Comparison of ENCODE assay signal across 39 cellular contexts in genomic region chr4:161813389-161813788, GRCh38.
"Had no signal": no experiment of that assay in that cellular context is flagged by ENCODE, and none has a peak within 500 bp of the region (broad histone marks: within the 10 kb centered on the region; RNA-seq: fewer than 3 reads in every experiment).

No MANE protein-coding gene starts in this region.

- FAIRE-seq: bronchial epithelial cell, colon, TTC549 had no signal

- DNase-seq: activated B cell treated with CpG ODN at 0.5 μM for 24 hours; activated CD4-positive, alpha-beta memory T cell treated with anti-CD3 and anti-CD28 coated beads for 36 hours; activated CD4-positive, alpha-beta T cell treated with anti-CD3 and anti-CD28 coated beads for 4 hours; activated CD4-positive, alpha-beta T cell treated with anti-CD3 and anti-CD28 coated beads, Interleukin-2, amount 10 ng/mL, durations not matched to agents 24 days and 14 days; activated CD4-positive, alpha-beta T cell treated with anti-CD3 and anti-CD28 coated beads, Interleukin-2, amount 50 U/mL, for 1 hour; activated CD4-positive, alpha-beta T cell treated with anti-CD3 and anti-CD28 coated beads, Interleukin-2, amount 50 U/mL, for 4 hours; activated CD4-positive, CD25-positive, alpha-beta regulatory T cell treated with anti-CD3 and anti-CD28 coated beads, Interleukin-2, amount 50 U/mL, for 72 hours; activated CD8-positive, alpha-beta memory T cell treated with anti-CD3 and anti-CD28 coated beads, Interleukin-2, amount 50 U/mL, for 4 hours; activated CD8-positive, alpha-beta T cell treated with anti-CD3 and anti-CD28 coated beads for 36 hours; activated effector memory CD4-positive, alpha-beta T cell treated with anti-CD3 and anti-CD28 coated beads, Interleukin-2, amount 50 U/mL, for 16 hours; activated gamma-delta T cell treated with Interleukin-2 at 50 U/mL for 16 hours; activated naive CD4-positive, alpha-beta T cell; activated naive CD4-positive, alpha-beta T cell treated with anti-CD3 and anti-CD28 coated beads for 36 hours; activated naive CD4-positive, alpha-beta T cell treated with anti-CD3 and anti-CD28 coated beads, Interleukin-2, amount 50 U/mL, for 16 hours; activated naive CD8-positive, alpha-beta T cell treated with anti-CD3 and anti-CD28 coated beads for 36 hours; activated T-cell treated with anti-CD3 and anti-CD28 coated beads for 4 hours; activated T-cell treated with anti-CD3 and anti-CD28 coated beads, Interleukin-2, amount 50 U/mL, for 1 hour; activated T-cell treated with anti-CD3 and anti-CD28 coated beads, Interleukin-2, amount 50 U/mL, for 4 hours; activated T-cell treated with anti-CD3 and anti-CD28 coated beads, Interleukin-2, amount 50 U/mL, for 72 hours; adrenal gland; amniotic stem cell; anterior cingulate cortex; caudate nucleus; cerebellar nuclear complex; T-helper 2 cell; T-helper 9 cell had no signal

- H3K4me3 ChIP-seq: adrenal gland, ascending aorta, cardiac muscle cell had no signal

- H3K36me3 Mint-ChIP-seq: activated CD4-positive, alpha-beta memory T cell treated with anti-CD3 and anti-CD28 coated beads for 36 hours; activated naive CD4-positive, alpha-beta T cell treated with anti-CD3 and anti-CD28 coated beads, Interleukin-2, amount 50 U/mL, for 72 hours; activated naive CD8-positive, alpha-beta T cell treated with anti-CD3 and anti-CD28 coated beads for 36 hours; brain had no signal

- H3K4me1 Mint-ChIP-seq: activated B cell treated with CpG ODN at 0.5 μM for 24 hours; activated CD4-positive, alpha-beta T cell treated with anti-CD3 and anti-CD28 coated beads, Interleukin-2, amount 10 ng/mL, durations not matched to agents 24 days and 14 days; activated naive CD8-positive, alpha-beta T cell treated with anti-CD3 and anti-CD28 coated beads for 36 hours; activated T-helper 17 cell treated with anti-CD3 and anti-CD28 coated beads, Interleukin-2, amount 50 U/mL, for 72 hours; central memory CD8-positive, alpha-beta T cell had no signal

- H3K27me3 ChIP-seq: adrenal gland, ascending aorta, cardiac muscle cell had no signal

- H3K27me3 Mint-ChIP-seq: activated B cell treated with CpG ODN at 0.5 μM for 24 hours; activated CD4-positive, alpha-beta memory T cell treated with anti-CD3 and anti-CD28 coated beads for 36 hours; activated CD4-positive, alpha-beta T cell treated with anti-CD3 and anti-CD28 coated beads, Interleukin-2, amount 10 ng/mL, durations not matched to agents 24 days and 14 days; activated CD8-positive, alpha-beta T cell treated with anti-CD3 and anti-CD28 coated beads for 36 hours; activated naive CD8-positive, alpha-beta T cell treated with anti-CD3 and anti-CD28 coated beads for 36 hours; activated T-helper 17 cell treated with anti-CD3 and anti-CD28 coated beads, Interleukin-2, amount 50 U/mL, for 72 hours; central memory CD8-positive, alpha-beta T cell had no signal

- H3K4me3 Mint-ChIP-seq: activated B cell treated with CpG ODN at 0.5 μM for 24 hours; activated CD4-positive, alpha-beta memory T cell treated with anti-CD3 and anti-CD28 coated beads for 36 hours; activated CD4-positive, alpha-beta T cell treated with anti-CD3 and anti-CD28 coated beads, Interleukin-2, amount 10 ng/mL, durations not matched to agents 24 days and 14 days; activated CD8-positive, alpha-beta T cell treated with anti-CD3 and anti-CD28 coated beads for 36 hours; activated naive CD4-positive, alpha-beta T cell treated with anti-CD3 and anti-CD28 coated beads for 36 hours; activated naive CD8-positive, alpha-beta T cell treated with anti-CD3 and anti-CD28 coated beads for 36 hours; activated T-cell treated with anti-CD3 and anti-CD28 coated beads, Interleukin-2, amount 50 U/mL, for 4 hours; activated T-cell treated with anti-CD3 and anti-CD28 coated beads, Interleukin-2, amount 50 U/mL, for 72 hours; activated T-helper 1 cell treated with anti-CD3 and anti-CD28 coated beads, Interleukin-12 subunit alpha, Interleukin-12 subunit beta, Interleukin-2, Interleukin-4 antibody, amounts not matched to agents 30 ng/mL and 10 ng/mL and 1 ng/mL, durations not matched to agents 14 hours and 24 hours and 36 hours; activated T-helper 17 cell treated with anti-CD3 and anti-CD28 coated beads, Interleukin-2, amount 50 U/mL, for 72 hours; central memory CD8-positive, alpha-beta T cell; T-helper 1 cell treated with Interleukin-12 subunit alpha and Interleukin-12 subunit beta and Interleukin-4 antibody, amounts not matched to agents 30 μg/mL and 1 μg/mL, for 36 hours; T-helper 2 cell treated with Interferon-gamma antibody and Interleukin-4, amounts not matched to agents 5 μg/mL and 100 μg/mL, for 36 hours had no signal

- ATAC-seq: activated CD8-positive, alpha-beta T cell treated with anti-CD3 and anti-CD28 coated beads for 36 hours; activated naive CD4-positive, alpha-beta T cell treated with anti-CD3 and anti-CD28 coated beads, Interleukin-2, amount 50 U/mL, for 72 hours; activated T-cell treated with anti-CD3 and anti-CD28 coated beads, Interleukin-2, amount 50 U/mL, for 4 hours; activated T-cell treated with anti-CD3 and anti-CD28 coated beads, Interleukin-2, amount 50 U/mL, for 72 hours; activated T-helper 17 cell treated with anti-CD3 and anti-CD28 coated beads, Interleukin-2, amount 50 U/mL, for 72 hours had no signal

- H3K36me3 ChIP-seq: ascending aorta, cardiac muscle cell had no signal

- H3K27ac ChIP-seq: adrenal gland, ascending aorta, cardiac muscle cell, VCaP had no signal

- H3K9me3 Mint-ChIP-seq: activated CD4-positive, alpha-beta T cell treated with anti-CD3 and anti-CD28 coated beads, Interleukin-2, amount 10 ng/mL, durations not matched to agents 24 days and 14 days; activated naive CD4-positive, alpha-beta T cell treated with anti-CD3 and anti-CD28 coated beads, Interleukin-2, amount 50 U/mL, for 72 hours; brain; T-helper 1 cell treated with Interleukin-12 subunit alpha and Interleukin-12 subunit beta and Interleukin-4 antibody, amounts not matched to agents 30 μg/mL and 1 μg/mL, for 36 hours had no signal

- H3K4me1 ChIP-seq: adrenal gland, ascending aorta had no signal

- H3K9me3 ChIP-seq: adrenal gland, ascending aorta had no signal

- H3K27ac Mint-ChIP-seq: activated B cell treated with CpG ODN at 0.5 μM for 24 hours; activated CD4-positive, alpha-beta memory T cell treated with anti-CD3 and anti-CD28 coated beads for 36 hours; activated CD4-positive, alpha-beta T cell treated with anti-CD3 and anti-CD28 coated beads, Interleukin-2, amount 10 ng/mL, durations not matched to agents 24 days and 14 days; activated CD8-positive, alpha-beta T cell treated with anti-CD3 and anti-CD28 coated beads for 36 hours; activated naive CD4-positive, alpha-beta T cell treated with anti-CD3 and anti-CD28 coated beads for 36 hours; activated naive CD4-positive, alpha-beta T cell treated with anti-CD3 and anti-CD28 coated beads, Interleukin-2, amount 50 U/mL, for 72 hours; activated naive CD8-positive, alpha-beta T cell treated with anti-CD3 and anti-CD28 coated beads for 36 hours; activated T-cell treated with anti-CD3 and anti-CD28 coated beads, Interleukin-2, amount 50 U/mL, for 72 hours; activated T-helper 1 cell treated with anti-CD3 and anti-CD28 coated beads, Interleukin-12 subunit alpha, Interleukin-12 subunit beta, Interleukin-2, Interleukin-4 antibody, amounts not matched to agents 30 ng/mL and 10 ng/mL and 1 ng/mL, durations not matched to agents 14 hours and 24 hours and 36 hours; activated T-helper 17 cell treated with anti-CD3 and anti-CD28 coated beads, Interleukin-2, amount 50 U/mL, for 72 hours; T-helper 1 cell treated with Interleukin-12 subunit alpha and Interleukin-12 subunit beta and Interleukin-4 antibody, amounts not matched to agents 30 μg/mL and 1 μg/mL, for 36 hours; T-helper 2 cell treated with Interferon-gamma antibody and Interleukin-4, amounts not matched to agents 5 μg/mL and 100 μg/mL, for 36 hours had no signal
